In genomic region chr19:11902228-11902627, GRCh38 we compare ENCODE assay signal across 26 cellular contexts. TPM values are rescaled to one million over a fixed set of nuclear protein-coding genes. Genes with fewer than 3 reads are reported as not detected.
A peak's percentile ranks its signal among the peaks of the same experiment; 100 is the strongest.
DNase-seq lines count a peak whose midpoint lies in the region; ATAC-seq, FAIRE-seq and TF ChIP-seq lines count a peak whose summit lies in the region.
"Had no signal": no experiment of that assay in that cellular context is flagged by ENCODE, and none has a peak within 500 bp of the region (broad histone marks: within the 10 kb centered on the region; RNA-seq: fewer than 3 reads in every experiment).

No MANE protein-coding gene starts in this region.

- H3K79me2 ChIP-seq in OCI-LY3 (ENCODE audit: low read length): no peaks in the 10 kb centered on the region

- intact Hi-C loops in gastrocnemius medialis (cut with DNase I; ENCODE audit: low total_unique reads): no loop called here

- H2AFZ ChIP-seq in OCI-LY3 (ENCODE audit: low read depth, low read length): no peak overlapping the region

- no peak for ATAC-seq in gastrocnemius medialis
- ATAC-seq: A549 had no signal

- no peak for DNase-seq in progenitor cell of endocrine pancreas (ENCODE audit: low spot score, unreplicated experiment)
- DNase-seq in urothelium cell line (ENCODE audit: low spot score): no peak
- DNase-seq in SKM-1 (lab: John Stamatoyannopoulos, UW; ENCODE audit: unreplicated experiment): no peak
- DNase-seq in gastrocnemius medialis: no peak
- no peak for DNase-seq in NCI-H345 (lab: John Stamatoyannopoulos, UW)
- DNase-seq: 8988T; ACHN; AML-193; BE2C; CD4-positive, alpha-beta T cell; CD8-positive, alpha-beta memory T cell; DMS 273 treated with DMSO at 0.1 percent for 48 hours; DMS79; GF-D8; GOT3; HFFc6 had no signal

- FAIRE-seq in urothelium cell line (lab: Jason Lieb, UNC): no peak
- FAIRE-seq: A549, D721Med, GM12891, GM18507, H54 had no signal

- H3K27me3 ChIP-seq in BLaER1: no peaks in the 10 kb centered on the region
- H3K27me3 ChIP-seq in OCI-LY3 (ENCODE audit: low read depth, low read length): no peaks in the 10 kb centered on the region
- peaks cover 0 to 7% (median 0%) of the 10 kb centered on the region in 3 donors for H3K27me3 ChIP-seq in gastrocnemius medialis
- H3K27me3 ChIP-seq: BE2C had no signal

- no peaks in the 10 kb centered on the region for H3K4me1 Mint-ChIP-seq in progenitor cell of endocrine pancreas (ENCODE audit: low read depth)
- H3K4me1 Mint-ChIP-seq: CD14-positive monocyte; CD8-positive, alpha-beta memory T cell had no signal

- H3K9me3 Mint-ChIP-seq in progenitor cell of endocrine pancreas (ENCODE audit: low read depth): peaks cover 52% of the 10 kb centered on the region

- peaks cover 100% of the 10 kb centered on the region for H3K9me3 ChIP-seq in BLaER1
- peaks cover 10% of the 10 kb centered on the region; the same call in 1 of the 2 replicates for H3K9me3 ChIP-seq in OCI-LY3 (ENCODE audit: insufficient read depth, low read length)
- peaks cover 0 to 46% (median 28%) of the 10 kb centered on the region in 3 donors for H3K9me3 ChIP-seq in gastrocnemius medialis

- H3K4me3 Mint-ChIP-seq in progenitor cell of endocrine pancreas (ENCODE audit: low read depth): no peak overlapping the region
- H3K4me3 Mint-ChIP-seq: CD14-positive monocyte; CD4-positive, alpha-beta T cell; CD8-positive, alpha-beta memory T cell; HFFc6 had no signal

- TF ChIP-seq CTCF in C4-2B (conservative IDR thresholded peaks at IDR 0.05): peak; percentile 23
- peak; percentile 20 for TF ChIP-seq CTCF in OCI-LY3 (IDR thresholded peaks at IDR 0.05; ENCODE audit: low read depth, low read length)
- TF ChIP-seq CTCF in progenitor cell of endocrine pancreas (IDR thresholded peaks at IDR 0.05; ENCODE audit: unreplicated experiment): no peak
- no peak for TF ChIP-seq CTCF in gastrocnemius medialis (IDR thresholded peaks at IDR 0.05 in 4 of 5, conservative IDR thresholded peaks at IDR 0.05 in 1 of 5)

- peak overlapping the region; percentile 39 for H3K27ac Mint-ChIP-seq in progenitor cell of endocrine pancreas
- H3K27ac Mint-ChIP-seq: CD14-positive monocyte; CD4-positive, alpha-beta T cell; CD8-positive, alpha-beta memory T cell; HFFc6 had no signal

- in situ Hi-C loops in gastrocnemius medialis (cut with MboI; ENCODE audit: low sequenced_read_pairs in 4 of 4): loop anchor here in 1 of 4 donors (25.0 kb wide), 1 partner anchor 235 kb away; the partner anchor contains the start of gene ZNF20

- no peak for TF ChIP-seq POLR2A in gastrocnemius medialis (IDR thresholded peaks at IDR 0.05)

- no peaks in the 10 kb centered on the region for H4K20me1 ChIP-seq in BLaER1
- H4K20me1 ChIP-seq in OCI-LY3 (ENCODE audit: insufficient read depth, low read length): no peaks in the 10 kb centered on the region

- no peaks in the 10 kb centered on the region for H3K27me3 Mint-ChIP-seq in progenitor cell of endocrine pancreas
- H3K27me3 Mint-ChIP-seq: CD4-positive, alpha-beta T cell; CD8-positive, alpha-beta memory T cell had no signal

- H3K27ac ChIP-seq in BLaER1: no peak overlapping the region
- no peak overlapping the region for H3K27ac ChIP-seq in C4-2B
- no peak overlapping the region for H3K27ac ChIP-seq in OCI-LY3 (ENCODE audit: low read length)
- H3K27ac ChIP-seq in gastrocnemius medialis: no peak overlapping the region
- H3K27ac ChIP-seq: A549 had no signal

- H3K36me3 ChIP-seq in BLaER1: peaks cover 95% of the 10 kb centered on the region
- H3K36me3 ChIP-seq in OCI-LY3 (replicated peaks; ENCODE audit: low read depth, low read length): no peaks in the 10 kb centered on the region
- peaks cover 10 to 47% of the 10 kb centered on the region in 2 donors for H3K36me3 ChIP-seq in gastrocnemius medialis
- H3K36me3 ChIP-seq: HAP-1 had no signal

- no peaks in the 10 kb centered on the region for H3K4me1 ChIP-seq in BLaER1
- no peaks in the 10 kb centered on the region for H3K4me1 ChIP-seq in OCI-LY3 (ENCODE audit: low read length)
- no peaks in the 10 kb centered on the region for H3K4me1 ChIP-seq in gastrocnemius medialis
- H3K4me1 ChIP-seq: A549, BE2C, HAP-1 had no signal

- H3K36me3 Mint-ChIP-seq in progenitor cell of endocrine pancreas (ENCODE audit: insufficient read depth): peaks cover 83% of the 10 kb centered on the region

- H3K4me3 ChIP-seq in BLaER1 (0 out of 2 replicates have a peak overlapping the region, but pooled peaks have one; percentile 45), OCI-LY3 (ENCODE audit: low read length) (no peak overlapping the region), gastrocnemius medialis (no peak overlapping the region)
- H3K4me3 ChIP-seq: A549, HAP-1 had no signal

- H3K4me2 ChIP-seq in BLaER1 (no peak overlapping the region), OCI-LY3 (ENCODE audit: low read length) (no peak overlapping the region)
- H3K4me2 ChIP-seq: A549 had no signal

- H3K9ac ChIP-seq in BLaER1 (no peak overlapping the region), OCI-LY3 (ENCODE audit: low read length) (no peak overlapping the region)

RNA-seq across cellular contexts. Expression of gene ZNF69, which starts 14.6 kb away (rescaled TPM):
- total RNA-seq in progenitor cell of endocrine pancreas: 36.0 and 39.0 TPM in 2 replicates
- 1 to 10 TPM in 3 of 4 donors, under 1 TPM in 1; 0.22 to 2.8 (median 1.8) TPM for total RNA-seq in gastrocnemius medialis

RNA-seq across cellular contexts. Expression of gene ZNF700, which starts 22.7 kb away (rescaled TPM):
- total RNA-seq in progenitor cell of endocrine pancreas (13.4 and 14.1 TPM in 2 replicates), gastrocnemius medialis (1 to 10 TPM; 1.3 to 5.8 (median 4.0) TPM)

RNA-seq across cellular contexts. Expression of gene ZNF439, which starts 53.7 kb away (rescaled TPM):
- total RNA-seq in progenitor cell of endocrine pancreas (2.0 and 2.5 TPM in 2 replicates), gastrocnemius medialis (under 1 TPM in 3 of 4 donors, not detected in 1; 0.42 to 0.68 (median 0.46) TPM)

Comparison
In these comparisons a context has a peak if more than half of its experiments do, and no peak if none do; other contexts are left out.
1. CTCF ChIP-seq: peak in C4-2B (single experiment) and OCI-LY3 (single experiment); none in progenitor cell of endocrine pancreas (single experiment) and gastrocnemius medialis (0 of 5).